ENCODE assay signal across 7 cellular contexts in genomic region chr19:18329035-18329376, GRCh38. TPM values are rescaled to one million over a fixed set of nuclear protein-coding genes. Genes with fewer than 3 reads are reported as not detected.
DNase-seq lines count a peak whose midpoint lies in the region; FAIRE-seq and TF ChIP-seq lines count a peak whose summit lies in the region.

No MANE protein-coding gene starts in this region.

- H3K4me3 Mint-ChIP-seq in activated T-helper 1 cell treated with anti-CD3 and anti-CD28 coated beads, Interleukin-12 subunit alpha, Interleukin-12 subunit beta, Interleukin-2, Interleukin-4 antibody, amounts not matched to agents 30 ng/mL and 10 ng/mL and 1 ng/mL, durations not matched to agents 14 hours and 24 hours and 36 hours: no peak overlapping the region

- H3K27ac ChIP-seq in HUES6 (ENCODE audit: low read depth, low read length): no peak overlapping the region
- peak overlapping the region; percentile 7 for H3K27ac ChIP-seq in angular gyrus (ENCODE audit: low read depth, low read length)
- H3K27ac ChIP-seq in keratinocyte (ENCODE audit: control insufficient read depth, insufficient read depth, low read length): no peak overlapping the region
- H3K27ac ChIP-seq in temporal lobe (ENCODE audit: low read depth, low read length): peak overlapping the region; percentile 54

- FAIRE-seq in keratinocyte (lab: Jason Lieb, UNC) (no peak), frontal cortex (lab: Jason Lieb, UNC) (no peak)

- H3K9me1 ChIP-seq in keratinocyte (ENCODE audit: control insufficient read depth, extremely low read depth, insufficient read depth, low read length): no peaks in the 10 kb centered on the region

- no peaks in the 10 kb centered on the region for H3K79me2 ChIP-seq in keratinocyte (ENCODE audit: control insufficient read depth, insufficient read depth, low read length)

- H3K9me3 ChIP-seq in HUES6 (ENCODE audit: control insufficient read depth, insufficient read depth, low read depth, low read length) (no peaks in the 10 kb centered on the region), keratinocyte (ENCODE audit: control insufficient read depth, low read depth, low read length) (no peaks in the 10 kb centered on the region)

- no peaks in the 10 kb centered on the region for H3K27me3 Mint-ChIP-seq in activated T-helper 1 cell treated with anti-CD3 and anti-CD28 coated beads, Interleukin-12 subunit alpha, Interleukin-12 subunit beta, Interleukin-2, Interleukin-4 antibody, amounts not matched to agents 30 ng/mL and 10 ng/mL and 1 ng/mL, durations not matched to agents 14 hours and 24 hours and 36 hours (ENCODE audit: insufficient read depth)

- H3K27me3 ChIP-seq in HUES6 (ENCODE audit: control insufficient read depth, insufficient read depth, low read length) (no peaks in the 10 kb centered on the region), keratinocyte (ENCODE audit: control insufficient read depth, extremely low read depth, insufficient read depth, low read length) (no peaks in the 10 kb centered on the region)

- H3K4me2 ChIP-seq in keratinocyte (ENCODE audit: control insufficient read depth, extremely low read depth, insufficient read depth, low read depth, low read length): peak overlapping the region; percentile 78

- H3K4me3 ChIP-seq in HUES6 (ENCODE audit: low read depth, low read length) (peak overlapping the region; percentile 63), keratinocyte (ENCODE audit: control insufficient read depth in 2 of 3, extremely low read depth in 1 of 3, insufficient read depth in 2 of 3, low read depth in 1 of 3, low read length in 3 of 3) (peak overlapping the region; percentile 41 to 69 (median 48))

- H3K4me1 Mint-ChIP-seq in activated T-helper 1 cell treated with anti-CD3 and anti-CD28 coated beads, Interleukin-12 subunit alpha, Interleukin-12 subunit beta, Interleukin-2, Interleukin-4 antibody, amounts not matched to agents 30 ng/mL and 10 ng/mL and 1 ng/mL, durations not matched to agents 14 hours and 24 hours and 36 hours (ENCODE audit: low read depth): peaks cover 14% of the 10 kb centered on the region

- intact Hi-C loops in activated T-helper 1 cell treated with anti-CD3 and anti-CD28 coated beads, Interleukin-12 subunit alpha, Interleukin-12 subunit beta, Interleukin-2, Interleukin-4 antibody, amounts not matched to agents 30 ng/mL and 10 ng/mL and 1 ng/mL, durations not matched to agents 14 hours and 24 hours and 36 hours (cut with micrococcal nuclease): loop anchor here (10.0 kb wide), 1 partner anchor 324 kb away; the partner anchor contains the start of gene ARRDC2

- no peaks in the 10 kb centered on the region for H4K20me1 ChIP-seq in keratinocyte (ENCODE audit: control insufficient read depth, extremely low read depth, insufficient read depth, low read length)

- H2AFZ ChIP-seq in keratinocyte (ENCODE audit: control insufficient read depth, low read length): peak overlapping the region; percentile 69

- no peaks in the 10 kb centered on the region for H3K9me3 Mint-ChIP-seq in activated T-helper 1 cell treated with anti-CD3 and anti-CD28 coated beads, Interleukin-12 subunit alpha, Interleukin-12 subunit beta, Interleukin-2, Interleukin-4 antibody, amounts not matched to agents 30 ng/mL and 10 ng/mL and 1 ng/mL, durations not matched to agents 14 hours and 24 hours and 36 hours

- no peak overlapping the region for H3K27ac Mint-ChIP-seq in activated T-helper 1 cell treated with anti-CD3 and anti-CD28 coated beads, Interleukin-12 subunit alpha, Interleukin-12 subunit beta, Interleukin-2, Interleukin-4 antibody, amounts not matched to agents 30 ng/mL and 10 ng/mL and 1 ng/mL, durations not matched to agents 14 hours and 24 hours and 36 hours

- H3K36me3 Mint-ChIP-seq in activated T-helper 1 cell treated with anti-CD3 and anti-CD28 coated beads, Interleukin-12 subunit alpha, Interleukin-12 subunit beta, Interleukin-2, Interleukin-4 antibody, amounts not matched to agents 30 ng/mL and 10 ng/mL and 1 ng/mL, durations not matched to agents 14 hours and 24 hours and 36 hours (ENCODE audit: low read depth): no peaks in the 10 kb centered on the region

- no peaks in the 10 kb centered on the region for H3K36me3 ChIP-seq in HUES6 (ENCODE audit: control insufficient read depth, insufficient read depth, low read length)
- no peaks in the 10 kb centered on the region for H3K36me3 ChIP-seq in keratinocyte (ENCODE audit: control insufficient read depth in 2 of 2, extremely low read depth in 1 of 2, insufficient read depth in 2 of 2, low read length in 2 of 2)

- H3K4me1 ChIP-seq in HUES6 (ENCODE audit: control insufficient read depth, insufficient read depth, low read length) (peaks cover 15% of the 10 kb centered on the region; the same call in 1 of the 2 replicates), keratinocyte (ENCODE audit: control insufficient read depth, extremely low read depth, insufficient read depth, low read length) (peaks cover 13% of the 10 kb centered on the region)

- peak overlapping the region; percentile 78 for H3K9ac ChIP-seq in HUES6 (ENCODE audit: low read length)
- H3K9ac ChIP-seq in keratinocyte (ENCODE audit: control insufficient read depth, extremely low read depth, insufficient read depth, low read length): peak overlapping the region; percentile 17

- no peak for DNase-seq in keratinocyte (ENCODE audit: low read depth, low spot score)
- DNase-seq in activated T-helper 1 cell treated with anti-CD3 and anti-CD28 coated beads, Interleukin-12 subunit alpha, Interleukin-12 subunit beta, Interleukin-2, Interleukin-4 antibody, amounts not matched to agents 30 ng/mL and 10 ng/mL and 1 ng/mL, durations not matched to agents 14 hours and 24 hours and 36 hours (ENCODE audit: low spot score): no peak
- DNase-seq in frontal cortex (ENCODE audit: low spot score in 2 of 2): no peak
- no peak for DNase-seq in T-helper 1 cell

- dilution Hi-C loops in keratinocyte (cut with MboI; ENCODE audit: extremely low pct_ligation_motif_present, low sequenced_read_pairs): no loop called here

- TF ChIP-seq CTCF in keratinocyte (optimal IDR thresholded peaks at IDR 0.05 in 1 of 3, IDR thresholded peaks at IDR 0.05 in 1 of 3, conservative IDR thresholded peaks at IDR 0.05 in 1 of 3; ENCODE audit: extremely low read depth in 1 of 3, insufficient read depth in 2 of 3, low read length in 3 of 3): no peak

RNA-seq across cellular contexts. Expression of gene LSM4, which starts 6.1 kb away (rescaled TPM):
- polyA plus RNA-seq in keratinocyte: 150 to 170 TPM (median 162 TPM) in 3 replicates
- polyA plus RNA-seq in keratinocyte (2011; ENCODE audit: low read depth): 50.4 TPM
- polyA plus RNA-seq in keratinocyte (2011; cell fraction: cytosol; rRNA removed): 74.7 and 141 TPM in 2 replicates
- polyA plus RNA-seq in keratinocyte (2011; cell fraction: nucleus; rRNA removed): 41.7 and 45.2 TPM in 2 replicates
- 86.5 and 186 TPM in 2 replicates for polyA plus RNA-seq in keratinocyte (2012; ENCODE audit: low replicate concordance)
- 30.7 to 49.0 TPM (median 33.8 TPM) in 3 replicates for polyA minus RNA-seq in keratinocyte
- polyA minus RNA-seq in keratinocyte (2011; cell fraction: cytosol; rRNA and poly(A)+ RNA removed): 109 TPM
- 16.4 and 21.7 TPM in 2 replicates for polyA minus RNA-seq in keratinocyte (2011; cell fraction: nucleus; rRNA and poly(A)+ RNA removed)
- total RNA-seq in temporal lobe: 58.0 TPM
- 198 and 200 TPM in 2 replicates for total RNA-seq in activated T-helper 1 cell treated with anti-CD3 and anti-CD28 coated beads, Interleukin-12 subunit alpha, Interleukin-12 subunit beta, Interleukin-2, Interleukin-4 antibody, amounts not matched to agents 30 ng/mL and 10 ng/mL and 1 ng/mL, durations not matched to agents 14 hours and 24 hours and 36 hours
- total RNA-seq in frontal cortex: 80.3 TPM

RNA-seq across cellular contexts. Expression of gene PGPEP1, which starts 11.4 kb away (rescaled TPM):
- polyA plus RNA-seq in keratinocyte: 4.8 to 5.8 TPM (median 5.6 TPM) in 3 replicates
- polyA plus RNA-seq in keratinocyte (2011; ENCODE audit: low read depth): 1.3 TPM
- 4.0 and 4.4 TPM in 2 replicates for polyA plus RNA-seq in keratinocyte (2011; cell fraction: cytosol; rRNA removed)
- polyA plus RNA-seq in keratinocyte (2011; cell fraction: nucleus; rRNA removed): 9.2 and 10.9 TPM in 2 replicates
- 4.5 and 4.8 TPM in 2 replicates for polyA plus RNA-seq in keratinocyte (2012; ENCODE audit: low replicate concordance)
- 8.9 to 13.1 TPM (median 11.7 TPM) in 3 replicates for polyA minus RNA-seq in keratinocyte
- 7.5 TPM for polyA minus RNA-seq in keratinocyte (2011; cell fraction: cytosol; rRNA and poly(A)+ RNA removed)
- polyA minus RNA-seq in keratinocyte (2011; cell fraction: nucleus; rRNA and poly(A)+ RNA removed): 6.7 and 7.3 TPM in 2 replicates
- total RNA-seq in temporal lobe: 15.5 TPM
- total RNA-seq in activated T-helper 1 cell treated with anti-CD3 and anti-CD28 coated beads, Interleukin-12 subunit alpha, Interleukin-12 subunit beta, Interleukin-2, Interleukin-4 antibody, amounts not matched to agents 30 ng/mL and 10 ng/mL and 1 ng/mL, durations not matched to agents 14 hours and 24 hours and 36 hours: 17.9 and 21.5 TPM in 2 replicates
- 18.3 TPM for total RNA-seq in frontal cortex

RNA-seq across cellular contexts. Expression of gene JUND, which starts 47.6 kb away (rescaled TPM):
- 17.2 to 36.7 TPM (median 20.7 TPM) in 3 replicates for polyA plus RNA-seq in keratinocyte
- 36.2 TPM for polyA plus RNA-seq in keratinocyte (2011; ENCODE audit: low read depth)
- polyA plus RNA-seq in keratinocyte (2011; cell fraction: cytosol; rRNA removed): 13.4 and 56.6 TPM in 2 replicates
- polyA plus RNA-seq in keratinocyte (2011; cell fraction: nucleus; rRNA removed): 31.1 and 77.4 TPM in 2 replicates
- 25.3 and 35.2 TPM in 2 replicates for polyA plus RNA-seq in keratinocyte (2012; ENCODE audit: low replicate concordance)
- 8.8 to 21.5 TPM (median 11.9 TPM) in 3 replicates for polyA minus RNA-seq in keratinocyte
- 116 TPM for polyA minus RNA-seq in keratinocyte (2011; cell fraction: cytosol; rRNA and poly(A)+ RNA removed)
- 81.8 and 91.2 TPM in 2 replicates for polyA minus RNA-seq in keratinocyte (2011; cell fraction: nucleus; rRNA and poly(A)+ RNA removed)
- 46.0 TPM for total RNA-seq in temporal lobe
- 431 and 455 TPM in 2 replicates for total RNA-seq in activated T-helper 1 cell treated with anti-CD3 and anti-CD28 coated beads, Interleukin-12 subunit alpha, Interleukin-12 subunit beta, Interleukin-2, Interleukin-4 antibody, amounts not matched to agents 30 ng/mL and 10 ng/mL and 1 ng/mL, durations not matched to agents 14 hours and 24 hours and 36 hours
- total RNA-seq in frontal cortex: 35.5 TPM

RNA-seq across cellular contexts. Expression of gene IQCN, which starts 54.8 kb away (rescaled TPM):
- 0.02 to 0.06 TPM in 2 of 3 replicates, not detected in the other for polyA plus RNA-seq in keratinocyte
- polyA plus RNA-seq in keratinocyte (2011; ENCODE audit: low read depth): not detected
- polyA plus RNA-seq in keratinocyte (2011; cell fraction: cytosol; rRNA removed): not detected in 2 replicates
- polyA plus RNA-seq in keratinocyte (2011; cell fraction: nucleus; rRNA removed): 0.69 and 3.8 TPM in 2 replicates
- 0.02 and 0.34 TPM in 2 replicates for polyA plus RNA-seq in keratinocyte (2012; ENCODE audit: low replicate concordance)
- polyA minus RNA-seq in keratinocyte: 0.26 to 0.46 TPM in 2 of 3 replicates, not detected in the other
- polyA minus RNA-seq in keratinocyte (2011; cell fraction: cytosol; rRNA and poly(A)+ RNA removed): not detected
- polyA minus RNA-seq in keratinocyte (2011; cell fraction: nucleus; rRNA and poly(A)+ RNA removed): 0.84 and 2.8 TPM in 2 replicates
- total RNA-seq in temporal lobe (0.49 TPM), frontal cortex (0.41 TPM)
- total RNA-seq in activated T-helper 1 cell treated with anti-CD3 and anti-CD28 coated beads, Interleukin-12 subunit alpha, Interleukin-12 subunit beta, Interleukin-2, Interleukin-4 antibody, amounts not matched to agents 30 ng/mL and 10 ng/mL and 1 ng/mL, durations not matched to agents 14 hours and 24 hours and 36 hours: 2.8 and 3.2 TPM in 2 replicates

RNA-seq across cellular contexts. Expression of gene GDF15, which starts 57.0 kb away (rescaled TPM):
- polyA plus RNA-seq in keratinocyte: 0.27 to 0.49 TPM (median 0.31 TPM) in 3 replicates
- polyA plus RNA-seq in keratinocyte (2011; ENCODE audit: low read depth): 13.0 TPM
- polyA plus RNA-seq in keratinocyte (2011; cell fraction: cytosol; rRNA removed): 0.56 and 0.99 TPM in 2 replicates
- polyA plus RNA-seq in keratinocyte (2011; cell fraction: nucleus; rRNA removed): 1.9 and 2.4 TPM in 2 replicates
- polyA plus RNA-seq in keratinocyte (2012; ENCODE audit: low replicate concordance): 0.39 and 61.8 TPM in 2 replicates
- 0.20 to 1.0 TPM in 2 of 3 replicates, not detected in the other for polyA minus RNA-seq in keratinocyte
- polyA minus RNA-seq in keratinocyte (2011; cell fraction: cytosol; rRNA and poly(A)+ RNA removed): not detected
- 1.6 and 2.0 TPM in 2 replicates for polyA minus RNA-seq in keratinocyte (2011; cell fraction: nucleus; rRNA and poly(A)+ RNA removed)
- total RNA-seq in temporal lobe (0.74 TPM), frontal cortex (not detected)
- not detected in 2 replicates for total RNA-seq in activated T-helper 1 cell treated with anti-CD3 and anti-CD28 coated beads, Interleukin-12 subunit alpha, Interleukin-12 subunit beta, Interleukin-2, Interleukin-4 antibody, amounts not matched to agents 30 ng/mL and 10 ng/mL and 1 ng/mL, durations not matched to agents 14 hours and 24 hours and 36 hours

Comparison
In these comparisons a context has a peak if more than half of its experiments do, and no peak if none do; other contexts are left out.
1. H3K27ac ChIP-seq: peak in angular gyrus (single experiment) and temporal lobe (single experiment); none in HUES6 (single experiment) and keratinocyte (single experiment).